In the genomic region with DNA sequence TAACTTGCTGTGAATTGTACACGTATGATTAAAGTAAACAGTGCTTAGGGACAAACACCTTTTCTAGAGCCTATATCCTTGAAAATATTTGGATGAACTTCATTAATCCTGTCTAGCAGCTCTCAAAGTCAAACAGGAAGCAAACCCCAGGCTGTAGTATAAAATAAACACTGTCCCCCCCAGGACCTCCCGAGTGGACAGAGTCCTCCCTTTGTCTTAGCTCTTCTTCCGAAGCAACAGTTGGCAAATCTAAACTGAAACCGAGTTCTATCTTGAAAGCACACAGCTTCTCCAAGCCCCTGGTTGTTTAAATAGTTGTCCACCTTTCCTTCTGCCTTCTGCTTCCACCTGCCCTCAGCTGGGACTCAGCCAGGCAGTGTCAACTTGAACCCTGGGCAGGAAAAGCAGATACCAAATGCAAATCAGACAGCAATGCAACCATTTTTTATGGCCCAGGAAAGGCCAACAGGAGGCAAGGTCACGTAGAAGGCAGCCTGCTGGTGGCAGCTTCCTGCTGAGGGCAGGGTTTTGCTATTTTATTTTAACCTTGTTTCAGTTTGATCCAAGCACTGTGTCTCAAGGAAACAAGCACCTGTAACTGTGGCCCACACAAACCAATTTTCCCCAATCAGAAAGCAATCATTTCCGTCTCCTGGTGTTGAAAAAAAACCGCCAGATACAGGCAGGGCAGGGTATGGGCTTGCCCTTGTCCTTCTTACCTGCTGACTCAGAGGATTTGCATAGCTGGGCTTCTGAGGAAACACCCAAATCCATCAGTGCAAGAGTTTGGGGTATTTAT, we compare ENCODE assay signal across 9 cellular contexts.
DNase-seq lines count a peak whose midpoint lies in the region; ATAC-seq and TF ChIP-seq lines count a peak whose summit lies in the region.
"Had no signal": no experiment of that assay in that cellular context is flagged by ENCODE, and none has a peak within 500 bp of the region (broad histone marks: within the 10 kb centered on the region; RNA-seq: fewer than 3 reads in every experiment).

No MANE protein-coding gene starts in this region.

- H3K9ac ChIP-seq in Loucy (ENCODE audit: low read depth, low read length, poor library complexity, severe bottlenecking), result peak overlapping the region; percentile 44

- H3F3A ChIP-seq in Loucy (ENCODE audit: low read depth), result no peaks in the 10 kb centered on the region

- no peaks in the 10 kb centered on the region for H3K27me3 ChIP-seq in Loucy (ENCODE audit: insufficient read depth, low read length, poor library complexity, severe bottlenecking)
- no peaks in the 10 kb centered on the region for H3K27me3 ChIP-seq in upper lobe of right lung

- peak overlapping the region; percentile 66 for H3K4me2 ChIP-seq in Loucy (ENCODE audit: low read depth, low read length, poor library complexity, severe bottlenecking)

- H3K27ac ChIP-seq in upper lobe of right lung, result no peak overlapping the region

- H4K20me1 ChIP-seq in Loucy (ENCODE audit: insufficient read depth, low read length, poor library complexity, severe bottlenecking), result no peaks in the 10 kb centered on the region

- DNase-seq in GM19240 (ENCODE audit: insufficient read length, low spot score) (no peak), HuH-7 (ENCODE audit: low spot score) (no peak), upper lobe of right lung (no peak)
- DNase-seq: activated CD4-positive, alpha-beta T cell treated with anti-CD3 and anti-CD28 coated beads for 4 hours had no signal

- no peaks in the 10 kb centered on the region for H3K79me2 ChIP-seq in Loucy (ENCODE audit: insufficient read depth, low read length)

- no peak; the same call in 1 of the 2 replicates for TF ChIP-seq CTCF in Loucy (conservative IDR thresholded peaks at IDR 0.05; ENCODE audit: low read length)
- TF ChIP-seq CTCF in upper lobe of right lung (IDR thresholded peaks at IDR 0.05), result no peak

- peak; percentile 61 for ATAC-seq in GM18517 (IDR thresholded peaks at IDR 0.05; ENCODE audit: unreplicated experiment)
- ATAC-seq in GM21576 (IDR thresholded peaks at IDR 0.05; ENCODE audit: unreplicated experiment), result peak; percentile 68
- peak; percentile 60 for ATAC-seq in esophagus mucosa
- ATAC-seq in upper lobe of right lung, result no peak
- no peak for ATAC-seq in GM21786 (IDR thresholded peaks at IDR 0.05; ENCODE audit: unreplicated experiment)

- H2AFZ ChIP-seq in Loucy (ENCODE audit: low read length), result peak overlapping the region; percentile 84

- no peaks in the 10 kb centered on the region for H3K9me2 ChIP-seq in Loucy (replicated peaks; ENCODE audit: low read depth, low read length)

- H3K4me1 ChIP-seq in Loucy (ENCODE audit: insufficient read depth, low read length, poor library complexity, severe bottlenecking) (peaks cover 13% of the 10 kb centered on the region), upper lobe of right lung (peaks cover 4% of the 10 kb centered on the region)

- intact Hi-C loops in upper lobe of right lung (cut with DNase I), result no loop called here

- no peaks in the 10 kb centered on the region for H3K36me3 ChIP-seq in Loucy (ENCODE audit: insufficient read depth, low read length)
- no peaks in the 10 kb centered on the region for H3K36me3 ChIP-seq in upper lobe of right lung

- H3K9me3 ChIP-seq in Loucy (ENCODE audit: insufficient read depth, low read depth, low read length) (no peaks in the 10 kb centered on the region), upper lobe of right lung (no peaks in the 10 kb centered on the region)

- peak overlapping the region; percentile 41 for H3K4me3 ChIP-seq in Loucy (ENCODE audit: low read length, poor library complexity, severe bottlenecking)
- H3K4me3 ChIP-seq in upper lobe of right lung, result no peak overlapping the region

Comparison
In these comparisons a context has a peak if more than half of its experiments do, and no peak if none do; other contexts are left out.
1. ATAC-seq: peak in GM18517 (single experiment), GM21576 (single experiment) and esophagus mucosa (single experiment); none in upper lobe of right lung (single experiment) and GM21786 (single experiment).